Comparison of ENCODE assay signal across 13 cellular contexts in genomic region chr19:18013210-18013609, GRCh38. TPM values are rescaled to one million over a fixed set of nuclear protein-coding genes. Genes with fewer than 3 reads are reported as not detected.
DNase-seq lines count a peak whose midpoint lies in the region; ATAC-seq and TF ChIP-seq lines count a peak whose summit lies in the region.
"Had no signal": no experiment of that assay in that cellular context is flagged by ENCODE, and none has a peak within 500 bp of the region (broad histone marks: within the 10 kb centered on the region; RNA-seq: fewer than 3 reads in every experiment).

No MANE protein-coding gene starts in this region.

- H3K9me2 ChIP-seq in GM23248 (ENCODE audit: insufficient read depth): no peaks in the 10 kb centered on the region

- in situ Hi-C loops in GM23248 (cut with MboI): no loop called here

- peak overlapping the region; percentile 96 for H3K27ac Mint-ChIP-seq in T-helper 1 cell treated with Interleukin-12 subunit alpha and Interleukin-12 subunit beta and Interleukin-4 antibody, amounts not matched to agents 30 μg/mL and 1 μg/mL, for 36 hours
- H3K27ac Mint-ChIP-seq in activated CD4-positive, alpha-beta memory T cell treated with anti-CD3 and anti-CD28 coated beads for 36 hours: peak overlapping the region; percentile 38
- H3K27ac Mint-ChIP-seq in stimulated activated effector memory CD8-positive, alpha-beta T cell treated with anti-CD3 and anti-CD28 coated beads, Interleukin-12 subunit alpha, Interleukin-12 subunit beta, amount 100 ng/mL, for 72 hours: peak overlapping the region; percentile 89

- CTCF ChIA-PET in activated CD4-positive, alpha-beta memory T cell treated with anti-CD3 and anti-CD28 coated beads for 36 hours (lab: Charles Lee): interaction anchor here (0.6 to 1.3 kb wide), 2 partner anchors 45 to 103 kb away, joined by 3 to 6 read pairs; no protein-coding TSS in a partner anchor

- H3K4me3 Mint-ChIP-seq in T-helper 1 cell treated with Interleukin-12 subunit alpha and Interleukin-12 subunit beta and Interleukin-4 antibody, amounts not matched to agents 30 μg/mL and 1 μg/mL, for 36 hours: peak overlapping the region; percentile 76
- H3K4me3 Mint-ChIP-seq in activated CD4-positive, alpha-beta memory T cell treated with anti-CD3 and anti-CD28 coated beads for 36 hours: no peak overlapping the region
- H3K4me3 Mint-ChIP-seq in stimulated activated effector memory CD8-positive, alpha-beta T cell treated with anti-CD3 and anti-CD28 coated beads, Interleukin-12 subunit alpha, Interleukin-12 subunit beta, amount 100 ng/mL, for 72 hours: peak overlapping the region; percentile 9

- POLR2A ChIA-PET in activated CD4-positive, alpha-beta memory T cell treated with anti-CD3 and anti-CD28 coated beads for 36 hours (lab: Charles Lee): interaction anchor here (0.6 to 1.5 kb wide), 3 partner anchors 9 to 178 kb away, joined by 3 to 4 read pairs (median 4); no protein-coding TSS in a partner anchor

- no peak for TF ChIP-seq POLR2A in gastroesophageal sphincter (IDR thresholded peaks at IDR 0.05)

- H3K79me2 ChIP-seq in GM23248 (ENCODE audit: insufficient read depth): no peaks in the 10 kb centered on the region
- H3K79me2 ChIP-seq: hepatocyte had no signal

- no peak overlapping the region for H3K4me2 ChIP-seq in GM23248 (ENCODE audit: unreplicated experiment)
- H3K4me2 ChIP-seq: hepatocyte had no signal

- 0 out of 2 replicates have a peak, but pooled peaks cover 11% of the 10 kb centered on the region for H3F3A ChIP-seq in GM23248 (ENCODE audit: insufficient read depth)

- H3K4me1 ChIP-seq in gastroesophageal sphincter: peaks cover 0 to 76% (median 11%) of the 10 kb centered on the region in 3 donors
- H3K4me1 ChIP-seq in GM23248 (ENCODE audit: insufficient read depth): peaks cover 8% of the 10 kb centered on the region

- ATAC-seq in gastroesophageal sphincter: no peak
- ATAC-seq in stimulated activated effector memory CD8-positive, alpha-beta T cell treated with anti-CD3 and anti-CD28 coated beads, Interleukin-12 subunit alpha, Interleukin-12 subunit beta, amount 100 ng/mL, for 72 hours: no peak
- no peak for ATAC-seq in HG03039 (IDR thresholded peaks at IDR 0.05; ENCODE audit: unreplicated experiment)

- DNase-seq in T-helper 1 cell (no peak), GM23248 (no peak), putamen (ENCODE audit: low spot score) (no peak)
- no peak for DNase-seq in activated CD4-positive, alpha-beta memory T cell treated with anti-CD3 and anti-CD28 coated beads for 36 hours
- DNase-seq in stimulated activated effector memory CD8-positive, alpha-beta T cell treated with anti-CD3 and anti-CD28 coated beads, Interleukin-12 subunit alpha, Interleukin-12 subunit beta, amount 100 ng/mL, for 72 hours (ENCODE audit: low spot score in 2 of 2): no peak
- DNase-seq: 8988T, NCI-H1048, NCI-H446 treated with DMSO at 0.1 percent for 48 hours, SHP77 had no signal

- no peaks in the 10 kb centered on the region for H3K27me3 ChIP-seq in gastroesophageal sphincter
- no peaks in the 10 kb centered on the region for H3K27me3 ChIP-seq in GM23248 (replicated peaks; ENCODE audit: insufficient read depth)
- H3K27me3 ChIP-seq: hepatocyte had no signal

- intact Hi-C loops in activated CD4-positive, alpha-beta memory T cell treated with anti-CD3 and anti-CD28 coated beads for 36 hours (cut with micrococcal nuclease): no loop called here

- H3K27ac ChIP-seq in gastroesophageal sphincter (peak overlapping the region in 3 of 4 donors; percentile 34 to 70 (median 56)), GM23248 (no peak overlapping the region)
- H3K27ac ChIP-seq: hepatocyte had no signal

- H4K20me1 ChIP-seq in GM23248 (ENCODE audit: insufficient read depth): no peaks in the 10 kb centered on the region

- 88 to 100% methylated on average over 1 to 5 of the region's 8 CpGs for WGBS in gastroesophageal sphincter (ENCODE audit: low coverage in 1 of 2), 2 donors
- 92 to 94% methylated on average over 8 of the region's 8 CpGs for WGBS in GM23248 (ENCODE audit: low coverage in 1 of 2, low lambda C conversion rate in 2 of 2, missing lambda C conversion rate in 2 of 2), 2 experiments

- no peaks in the 10 kb centered on the region for H3K9me3 Mint-ChIP-seq in T-helper 1 cell treated with Interleukin-12 subunit alpha and Interleukin-12 subunit beta and Interleukin-4 antibody, amounts not matched to agents 30 μg/mL and 1 μg/mL, for 36 hours
- no peaks in the 10 kb centered on the region for H3K9me3 Mint-ChIP-seq in activated CD4-positive, alpha-beta memory T cell treated with anti-CD3 and anti-CD28 coated beads for 36 hours
- no peaks in the 10 kb centered on the region for H3K9me3 Mint-ChIP-seq in stimulated activated effector memory CD8-positive, alpha-beta T cell treated with anti-CD3 and anti-CD28 coated beads, Interleukin-12 subunit alpha, Interleukin-12 subunit beta, amount 100 ng/mL, for 72 hours

- no peaks in the 10 kb centered on the region for H3K27me3 Mint-ChIP-seq in T-helper 1 cell treated with Interleukin-12 subunit alpha and Interleukin-12 subunit beta and Interleukin-4 antibody, amounts not matched to agents 30 μg/mL and 1 μg/mL, for 36 hours (ENCODE audit: low read depth)
- no peaks in the 10 kb centered on the region for H3K27me3 Mint-ChIP-seq in activated CD4-positive, alpha-beta memory T cell treated with anti-CD3 and anti-CD28 coated beads for 36 hours

- peaks cover 52% of the 10 kb centered on the region for H3K36me3 Mint-ChIP-seq in T-helper 1 cell treated with Interleukin-12 subunit alpha and Interleukin-12 subunit beta and Interleukin-4 antibody, amounts not matched to agents 30 μg/mL and 1 μg/mL, for 36 hours (ENCODE audit: low read depth)
- H3K36me3 Mint-ChIP-seq in activated CD4-positive, alpha-beta memory T cell treated with anti-CD3 and anti-CD28 coated beads for 36 hours: peaks cover 42% of the 10 kb centered on the region
- peaks cover 80% of the 10 kb centered on the region for H3K36me3 Mint-ChIP-seq in stimulated activated effector memory CD8-positive, alpha-beta T cell treated with anti-CD3 and anti-CD28 coated beads, Interleukin-12 subunit alpha, Interleukin-12 subunit beta, amount 100 ng/mL, for 72 hours

- H3K9ac ChIP-seq in GM23248: no peak overlapping the region

- no peaks in the 10 kb centered on the region for H3K9me3 ChIP-seq in gastroesophageal sphincter
- no peaks in the 10 kb centered on the region for H3K9me3 ChIP-seq in GM23248 (ENCODE audit: low read depth)

- TF ChIP-seq EP300 in gastroesophageal sphincter (IDR thresholded peaks at IDR 0.05): no peak

- TF ChIP-seq CTCF in gastroesophageal sphincter (IDR thresholded peaks at IDR 0.05): no peak

- H3K36me3 ChIP-seq in gastroesophageal sphincter (peaks cover 0 to 75% of the 10 kb centered on the region in 2 donors), GM23248 (ENCODE audit: low read depth) (peaks cover 26% of the 10 kb centered on the region; the same call in 1 of the 2 replicates)

- no peak overlapping the region for H3K4me3 ChIP-seq in gastroesophageal sphincter
- H3K4me3 ChIP-seq in GM23248: no peak overlapping the region
- H3K4me3 ChIP-seq: hepatocyte had no signal

- peaks cover 63% of the 10 kb centered on the region for H3K4me1 Mint-ChIP-seq in T-helper 1 cell treated with Interleukin-12 subunit alpha and Interleukin-12 subunit beta and Interleukin-4 antibody, amounts not matched to agents 30 μg/mL and 1 μg/mL, for 36 hours (ENCODE audit: low read depth)
- peaks cover 52% of the 10 kb centered on the region for H3K4me1 Mint-ChIP-seq in activated CD4-positive, alpha-beta memory T cell treated with anti-CD3 and anti-CD28 coated beads for 36 hours (ENCODE audit: low read depth)
- peaks cover 56% of the 10 kb centered on the region for H3K4me1 Mint-ChIP-seq in stimulated activated effector memory CD8-positive, alpha-beta T cell treated with anti-CD3 and anti-CD28 coated beads, Interleukin-12 subunit alpha, Interleukin-12 subunit beta, amount 100 ng/mL, for 72 hours

- H2AFZ ChIP-seq in GM23248: no peak overlapping the region
- H2AFZ ChIP-seq: hepatocyte had no signal

RNA-seq across cellular contexts. Expression of gene ARRDC2, which starts 5.2 kb away (rescaled TPM):
- 10 to 100 TPM; 28.2 to 28.6 TPM for total RNA-seq in activated CD4-positive, alpha-beta memory T cell treated with anti-CD3 and anti-CD28 coated beads for 36 hours
- total RNA-seq in gastroesophageal sphincter: 10 to 100 TPM; 31.9 to 64.6 (median 47.5) TPM
- total RNA-seq in GM23248 (2014; rRNA removed; shearing (Covaris generic)): 15.9 and 19.7 TPM in 2 replicates
- 5.4 and 5.7 TPM in 2 replicates for polyA plus RNA-seq in GM23248 (2016; fragmentation: Nextera tagmentation; extraction: Ambion mirVana)

RNA-seq across cellular contexts. Expression of gene KCNN1, which starts 46.3 kb away (rescaled TPM):
- under 1 TPM in 1 of 2 experiments, not detected in 1; 0.24 TPM for total RNA-seq in activated CD4-positive, alpha-beta memory T cell treated with anti-CD3 and anti-CD28 coated beads for 36 hours
- total RNA-seq in gastroesophageal sphincter: under 1 TPM in 2 of 4 donors, not detected in 2; 0.20 to 0.89 TPM
- total RNA-seq in GM23248 (2014; rRNA removed; shearing (Covaris generic)): not detected in 2 replicates
- polyA plus RNA-seq in GM23248 (2016; fragmentation: Nextera tagmentation; extraction: Ambion mirVana): not detected in 2 replicates

Comparison
In these comparisons a context has a peak if more than half of its experiments do, and no peak if none do; other contexts are left out.
1. H3K27ac Mint-ChIP-seq: peak in every context shown above with its lines; median percentile 96 in T-helper 1 cell treated with Interleukin-12 subunit alpha and Interleukin-12 subunit beta and Interleukin-4 antibody, amounts not matched to agents 30 μg/mL and 1 μg/mL, for 36 hours; 89 in stimulated activated effector memory CD8-positive, alpha-beta T cell treated with anti-CD3 and anti-CD28 coated beads, Interleukin-12 subunit alpha, Interleukin-12 subunit beta, amount 100 ng/mL, for 72 hours; 38 in activated CD4-positive, alpha-beta memory T cell treated with anti-CD3 and anti-CD28 coated beads for 36 hours.